ENCODE assay signal across 20 cellular contexts in the genomic region with DNA sequence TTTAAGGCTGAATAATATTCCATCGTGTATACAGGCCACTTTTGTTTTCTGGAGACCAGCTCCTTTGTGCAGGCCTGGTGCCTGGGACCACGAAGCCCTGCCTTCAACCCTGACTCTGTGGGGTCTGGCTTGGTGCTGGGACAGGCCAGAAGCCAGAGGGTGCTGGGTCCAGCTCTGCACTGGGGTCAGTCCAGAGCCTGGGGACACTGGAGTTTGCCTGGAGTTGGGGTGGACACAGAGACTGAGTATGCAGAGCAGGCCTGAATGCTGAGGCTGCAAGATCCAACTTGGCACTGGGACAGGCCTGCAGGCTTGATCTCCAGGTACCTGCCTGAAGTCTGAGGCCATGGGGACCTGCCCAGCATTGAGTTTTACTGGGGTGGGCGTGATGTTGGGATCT.
A peak's percentile ranks its signal among the peaks of the same experiment; 100 is the strongest.
DNase-seq lines count a peak whose midpoint lies in the region; ATAC-seq and TF ChIP-seq lines count a peak whose summit lies in the region.
"Had no signal": no experiment of that assay in that cellular context is flagged by ENCODE, and none has a peak within 500 bp of the region (broad histone marks: within the 10 kb centered on the region; RNA-seq: fewer than 3 reads in every experiment).

No MANE protein-coding gene starts in this region.

- H3K9me3 ChIP-seq in right cardiac atrium (ENCODE audit: control insufficient read depth, low read length) (no peaks in the 10 kb centered on the region), gastroesophageal sphincter (no peaks in the 10 kb centered on the region), upper lobe of right lung (no peaks in the 10 kb centered on the region)
- H3K9me3 ChIP-seq: BLaER1, Caco-2 had no signal

- H3K27ac Mint-ChIP-seq in endothelial cell (ENCODE audit: unreplicated experiment) = no peak overlapping the region
- H3K27ac Mint-ChIP-seq: B cell; CD4-positive, CD25-positive, alpha-beta regulatory T cell; CD8-positive, alpha-beta T cell had no signal

- TF ChIP-seq CTCF in gastroesophageal sphincter (IDR thresholded peaks at IDR 0.05) = no peak
- no peak for TF ChIP-seq CTCF in omental fat pad (IDR thresholded peaks at IDR 0.05)
- TF ChIP-seq CTCF in upper lobe of right lung (IDR thresholded peaks at IDR 0.05) = no peak
- TF ChIP-seq CTCF in endothelial cell (IDR thresholded peaks at IDR 0.05; ENCODE audit: unreplicated experiment) = no peak

- no peak overlapping the region for H3K4me3 Mint-ChIP-seq in endothelial cell (ENCODE audit: unreplicated experiment)
- H3K4me3 Mint-ChIP-seq: B cell; CD4-positive, CD25-positive, alpha-beta regulatory T cell; CD8-positive, alpha-beta T cell; H9 had no signal

- intact Hi-C loops in Right ventricle myocardium superior (cut with DNase I) (no loop called here), right cardiac atrium (cut with DNase I) (no loop called here), upper lobe of right lung (cut with DNase I) (no loop called here)

- ATAC-seq in Right ventricle myocardium superior (ENCODE audit: poor library complexity) (no peak), right cardiac atrium (no peak), gastroesophageal sphincter (peak; percentile 34), omental fat pad (ENCODE audit: low FRiP score) (peak; percentile 10), upper lobe of right lung (peak; percentile 36), GM18517 (IDR thresholded peaks at IDR 0.05; ENCODE audit: unreplicated experiment) (no peak)
- ATAC-seq: CD8-positive, alpha-beta T cell; HCT116 had no signal

- H3K4me1 Mint-ChIP-seq in endothelial cell (ENCODE audit: unreplicated experiment) = no peaks in the 10 kb centered on the region
- H3K4me1 Mint-ChIP-seq: B cell; CD4-positive, CD25-positive, alpha-beta regulatory T cell; H9 had no signal

- 55% methylated on average over 3 of the region's 3 CpGs for WGBS in right cardiac atrium
- 71 to 74% methylated on average over 1 to 2 of the region's 3 CpGs for WGBS in gastroesophageal sphincter (ENCODE audit: low coverage in 1 of 2), 2 donors

- TF ChIP-seq POLR2A in gastroesophageal sphincter (IDR thresholded peaks at IDR 0.05) = no peak

- H3K4me3 ChIP-seq in right cardiac atrium (ENCODE audit: low read length) (no peak overlapping the region), gastroesophageal sphincter (no peak overlapping the region), upper lobe of right lung (no peak overlapping the region)
- H3K4me3 ChIP-seq: BLaER1, GM23248 had no signal

- H3K9me3 Mint-ChIP-seq in endothelial cell (ENCODE audit: unreplicated experiment) = peaks cover 6% of the 10 kb centered on the region

- no peak for TF ChIP-seq EP300 in gastroesophageal sphincter (IDR thresholded peaks at IDR 0.05)

- H3K27me3 Mint-ChIP-seq in endothelial cell (ENCODE audit: unreplicated experiment) = no peaks in the 10 kb centered on the region
- H3K27me3 Mint-ChIP-seq: B cell; CD4-positive, CD25-positive, alpha-beta regulatory T cell had no signal

- DNase-seq in Right ventricle myocardium superior = peak; percentile 22
- no peak for DNase-seq in right cardiac atrium
- DNase-seq in omental fat pad (ENCODE audit: low spot score) = no peak
- no peak for DNase-seq in upper lobe of right lung
- DNase-seq in endothelial cell (ENCODE audit: low spot score) = no peak
- no peak for DNase-seq in NOMO-1 treated with dmso at 0.1 percent for 144 hours (lab: John Stamatoyannopoulos, UW; ENCODE audit: unreplicated experiment)
- DNase-seq: Caco-2; CD4-positive, CD25-positive, alpha-beta regulatory T cell; CD8-positive, alpha-beta T cell; DMS153; DND-41; GM23248; H9 had no signal

- H3K27ac ChIP-seq in right cardiac atrium (ENCODE audit: low read length) (no peak overlapping the region), gastroesophageal sphincter (no peak overlapping the region), upper lobe of right lung (no peak overlapping the region)
- H3K27ac ChIP-seq: 22Rv1, BLaER1, C4-2B, GM23248 had no signal

- H3K27me3 ChIP-seq in right cardiac atrium (ENCODE audit: control insufficient read depth, insufficient read depth) = no peaks in the 10 kb centered on the region
- no peaks in the 10 kb centered on the region for H3K27me3 ChIP-seq in gastroesophageal sphincter
- H3K27me3 ChIP-seq in upper lobe of right lung = no peaks in the 10 kb centered on the region
- H3K27me3 ChIP-seq: BLaER1 had no signal

- no peaks in the 10 kb centered on the region for H3K36me3 Mint-ChIP-seq in endothelial cell (ENCODE audit: low read depth, unreplicated experiment)
- H3K36me3 Mint-ChIP-seq: CD4-positive, CD25-positive, alpha-beta regulatory T cell; CD8-positive, alpha-beta T cell had no signal

- H3K36me3 ChIP-seq in gastroesophageal sphincter = no peaks in the 10 kb centered on the region
- H3K36me3 ChIP-seq in upper lobe of right lung = no peaks in the 10 kb centered on the region
- H3K36me3 ChIP-seq: BLaER1 had no signal

- H3K4me1 ChIP-seq in right cardiac atrium (ENCODE audit: control insufficient read depth, insufficient read depth, low read length) (no peaks in the 10 kb centered on the region), gastroesophageal sphincter (no peaks in the 10 kb centered on the region), upper lobe of right lung (no peaks in the 10 kb centered on the region)
- H3K4me1 ChIP-seq: BLaER1, Caco-2 had no signal

Comparison
In these comparisons a context has a peak if more than half of its experiments do, and no peak if none do; other contexts are left out.
1. ATAC-seq: peak in gastroesophageal sphincter (single experiment), omental fat pad (single experiment) and upper lobe of right lung (single experiment); none in Right ventricle myocardium superior (single experiment), right cardiac atrium (0 of 2) and GM18517 (single experiment).